Comparison of ENCODE assay signal across 15 cellular contexts in genomic region chr10:79559726-79560125, GRCh38. TPM values are rescaled to one million over a fixed set of nuclear protein-coding genes. Genes with fewer than 3 reads are reported as not detected.
DNase-seq lines count a peak whose midpoint lies in the region; ATAC-seq and TF ChIP-seq lines count a peak whose summit lies in the region.
"Had no signal": no experiment of that assay in that cellular context is flagged by ENCODE, and none has a peak within 500 bp of the region (broad histone marks: within the 10 kb centered on the region; RNA-seq: fewer than 3 reads in every experiment).

No MANE protein-coding gene starts in this region.

- in situ Hi-C loops in GM13976 (cut with MboI; ENCODE audit: low sequenced_read_pairs, unreplicated experiment), result loop anchor here (10.0 kb wide), 1 partner anchor 365 kb away; no protein-coding TSS in a partner anchor

- DNase-seq in Daoy (ENCODE audit: low read depth), result peak; percentile 49
- peak; percentile 49 for DNase-seq in M059J (ENCODE audit: low read depth)
- DNase-seq in choroid plexus epithelial cell (ENCODE audit: low read depth), result peak; percentile 24
- DNase-seq in lung (ENCODE audit: low spot score), result no peak
- no peak for DNase-seq in cortex of kidney (lab: John Stamatoyannopoulos, UW)
- no peak for DNase-seq in GM13976 (ENCODE audit: low spot score)
- no peak for DNase-seq in heart right ventricle
- no peak for DNase-seq in NCI-H128 (lab: John Stamatoyannopoulos, UW; ENCODE audit: unreplicated experiment)
- DNase-seq: activated CD4-positive, alpha-beta memory T cell treated with anti-CD3 and anti-CD28 coated beads, Interleukin-2, amount 10 ng/mL, durations not matched to agents 7 days and 5 days; AML-193; DMS79; NCI-H2171 treated with DMSO at 0.1 percent for 48 hours; SHP77 had no signal

- H3K27me3 ChIP-seq in lung (ENCODE audit: control insufficient read depth, insufficient read depth), result no peaks in the 10 kb centered on the region
- H3K27me3 ChIP-seq in heart right ventricle, result peaks cover 0 to 11% (median 0%) of the 10 kb centered on the region in 7 donors

- intact Hi-C loops in heart right ventricle (cut with DNase I), result loop anchor here in 7 of 10 donors (5.0 to 10.0 kb wide), 4 partner anchors 48 to 375 kb away; no protein-coding TSS in a partner anchor

- H3K36me3 ChIP-seq in lung (ENCODE audit: control insufficient read depth in 2 of 2, insufficient read depth in 2 of 2, low read length in 2 of 2), result no peaks in the 10 kb centered on the region
- H3K36me3 ChIP-seq in heart right ventricle, result no peaks in the 10 kb centered on the region

- peak overlapping the region in 1 of 2 donors; percentile 55 for H3K27ac ChIP-seq in lung (ENCODE audit: low read depth in 1 of 2, low read length in 1 of 2)
- H3K27ac ChIP-seq in heart right ventricle, result no peak overlapping the region

- TF ChIP-seq CTCF in choroid plexus epithelial cell (conservative IDR thresholded peaks at IDR 0.05; ENCODE audit: low read depth, low read length), result no peak
- no peak for TF ChIP-seq CTCF in lung (IDR thresholded peaks at IDR 0.05; ENCODE audit: control extremely low read depth, extremely low read depth)
- no peak for TF ChIP-seq CTCF in GM13976 (IDR thresholded peaks at IDR 0.05; ENCODE audit: borderline replicate concordance, control extremely low read depth, extremely low read depth, insufficient read depth, missing control alignments)
- TF ChIP-seq CTCF in heart right ventricle (IDR thresholded peaks at IDR 0.05), result no peak

- ATAC-seq in lung (ENCODE audit: insufficient read depth, low FRiP score) (no peak), heart right ventricle (no peak)

- H3K4me1 ChIP-seq in lung (ENCODE audit: control insufficient read depth in 2 of 2, insufficient read depth in 2 of 2, low read length in 2 of 2), result peaks cover 0 to 3% of the 10 kb centered on the region in 2 donors
- H3K4me1 ChIP-seq in heart right ventricle, result peaks cover 0 to 6% (median 0%) of the 10 kb centered on the region in 9 donors

- no peak overlapping the region for H3K4me3 ChIP-seq in choroid plexus epithelial cell (ENCODE audit: low read depth, low read length)
- H3K4me3 ChIP-seq in lung, result peak overlapping the region; percentile 15
- H3K4me3 ChIP-seq in heart right ventricle, result no peak overlapping the region

- no peaks in the 10 kb centered on the region for H3K9me3 ChIP-seq in lung (ENCODE audit: control insufficient read depth in 2 of 2, insufficient read depth in 1 of 2, low read length in 1 of 2)
- H3K9me3 ChIP-seq in heart right ventricle, result no peaks in the 10 kb centered on the region

- 75 to 91% methylated on average over 2 of the region's 2 CpGs for WGBS in lung, 2 donors
- WGBS in heart right ventricle, 2 donors, result 68 to 85% methylated on average over 2 of the region's 2 CpGs

RNA-seq across cellular contexts. Expression of gene SFTPA2, which starts 0.5 kb away (rescaled TPM):
- total RNA-seq in Daoy (2014; rRNA removed; shearing (Covaris generic)), result not detected in 2 replicates
- total RNA-seq in M059J (2014; rRNA removed; shearing (Covaris generic)), result 0.15 TPM in 1 of 2 replicates, not detected in the other
- total RNA-seq in lung, result 1,000 to 10,000 TPM in 1 of 2 donors, 100 to 1,000 TPM in 1; 921 to 7,888 TPM
- over 10,000 TPM in 1 of 2 donors, 1,000 to 10,000 TPM in 1; 4,237 to 22,611 TPM for polyA plus RNA-seq in lung
- under 1 TPM in 1 of 10 donors, not detected in 9; 0.85 TPM for total RNA-seq in heart right ventricle
- polyA plus RNA-seq in heart right ventricle, result under 1 TPM in 1 of 2 donors, not detected in 1; 0.38 TPM
- total RNA-seq: activated CD4-positive, alpha-beta memory T cell treated with anti-CD3 and anti-CD28 coated beads, Interleukin-2, amount 10 ng/mL, durations not matched to agents 7 days and 5 days; fibroblast of villous mesenchyme; subcutaneous adipose tissue had no signal

RNA-seq across cellular contexts. Expression of gene EIF5AL1, which starts 47.4 kb away (rescaled TPM):
- total RNA-seq in Daoy (2014; rRNA removed; shearing (Covaris generic)), result 0.54 and 0.57 TPM in 2 replicates
- 0.59 and 1.7 TPM in 2 replicates for total RNA-seq in M059J (2014; rRNA removed; shearing (Covaris generic))
- total RNA-seq in lung (under 1 TPM; 0.14 to 0.77 TPM), heart right ventricle (1 to 10 TPM in 1 of 10 donors, under 1 TPM in 6, not detected in 3; 0.07 to 1.2 (median 0.18) TPM)
- polyA plus RNA-seq in lung (under 1 TPM; 0.61 to 0.88 TPM), heart right ventricle (1 to 10 TPM in 1 of 2 donors, under 1 TPM in 1; 0.73 to 1.0 TPM)

RNA-seq across cellular contexts. Expression of gene SFTPA1, which starts 51.0 kb away (rescaled TPM):
- not detected in 2 replicates for total RNA-seq in Daoy (2014; rRNA removed; shearing (Covaris generic))
- total RNA-seq in M059J (2014; rRNA removed; shearing (Covaris generic)), result not detected in 2 replicates
- total RNA-seq in lung, result 1,000 to 10,000 TPM; 3,820 to 8,195 TPM
- 1,000 to 10,000 TPM; 3,653 to 7,035 TPM for polyA plus RNA-seq in lung
- total RNA-seq in heart right ventricle, result under 1 TPM in 1 of 10 donors, not detected in 9; 0.55 TPM
- under 1 TPM in 1 of 2 donors, not detected in 1; 0.28 TPM for polyA plus RNA-seq in heart right ventricle
- total RNA-seq: activated CD4-positive, alpha-beta memory T cell treated with anti-CD3 and anti-CD28 coated beads, Interleukin-2, amount 10 ng/mL, durations not matched to agents 7 days and 5 days; fibroblast of villous mesenchyme; subcutaneous adipose tissue had no signal

Comparison
In these comparisons a context has a peak if more than half of its experiments do, and no peak if none do; other contexts are left out.
1. DNase-seq: peak in Daoy (single experiment), M059J (single experiment) and choroid plexus epithelial cell (single experiment); none in lung (single experiment), cortex of kidney (single experiment), GM13976 (single experiment), heart right ventricle (0 of 2) and NCI-H128 (single experiment).
2. RNA of gene SFTPA2, which starts 0.5 kb away (total RNA-seq): 921 to 7,888 TPM in lung; 0.15 TPM in M059J, not detected in Daoy and 0.85 TPM in heart right ventricle; every median in the first group is over 100 times any median in the second.
3. RNA of gene SFTPA1, which starts 51.0 kb away (total RNA-seq): 3,820 to 8,195 TPM in lung; not detected in Daoy, not detected in M059J and 0.55 TPM in heart right ventricle; every median in the first group is over 1,000 times any median in the second.